7 cellular contexts compared by ENCODE assay signal in genomic region chr14:106349678-106350457, GRCh38.
DNase-seq lines count a peak whose midpoint lies in the region; ATAC-seq and TF ChIP-seq lines count a peak whose summit lies in the region.
"Not testable (repeated sequence)": the region's sequence is repeated elsewhere in the genome, so short reads cannot be mapped to it uniquely, and the experiment has no call there.

No MANE protein-coding gene starts in this region.

- H3K27ac Mint-ChIP-seq in stimulated activated memory B cell treated with anti-CD40 and anti-IgM and Interleukin-4, amounts not matched to agents 10 μg/mL and 1 μg/mL and 100 μg/mL, for 72 hours: peak overlapping the region; percentile 12

- not testable (repeated sequence) for H3K9me3 Mint-ChIP-seq in stimulated activated memory B cell treated with anti-CD40 and anti-IgM and Interleukin-4, amounts not matched to agents 10 μg/mL and 1 μg/mL and 100 μg/mL, for 72 hours

- H3K4me1 Mint-ChIP-seq in stimulated activated memory B cell treated with anti-CD40 and anti-IgM and Interleukin-4, amounts not matched to agents 10 μg/mL and 1 μg/mL and 100 μg/mL, for 72 hours: peaks cover 42% of the 10 kb centered on the region

- peak overlapping the region in 6 of 11 experiments; percentile 8 to 63 (median 44); a peak in 8 of 22 replicates for H3K9ac ChIP-seq in BLaER1 treated with 17β-estradiol and CSF1 and Interleukin-3, amounts not matched to agents 10 nM and 100 nM
- peak overlapping the region; percentile 26; the same call in 1 of the 2 replicates for H3K9ac ChIP-seq in OCI-LY1 (ENCODE audit: low read length)

- DNase-seq in right atrium auricular region (ENCODE audit: low spot score): peak; percentile 50

- not testable (repeated sequence) for H2AFZ ChIP-seq in OCI-LY1 (ENCODE audit: low read length)

- H3K4me1 ChIP-seq in BLaER1 treated with 17β-estradiol and CSF1 and Interleukin-3, amounts not matched to agents 10 nM and 100 nM: peaks cover 13 to 87% (median 53%) of the 10 kb centered on the region in 10 experiments
- peaks cover 82% of the 10 kb centered on the region for H3K4me1 ChIP-seq in OCI-LY1 (ENCODE audit: insufficient read depth, low read length, severe bottlenecking)
- H3K4me1 ChIP-seq in right atrium auricular region: not testable (repeated sequence)

- not testable (repeated sequence) for H3F3A ChIP-seq in OCI-LY1 (ENCODE audit: insufficient read depth, low read length)

- peak overlapping the region in 2 of 10 experiments; percentile 17 to 22; a peak in 3 of 20 replicates for H3K4me3 ChIP-seq in BLaER1 treated with 17β-estradiol and CSF1 and Interleukin-3, amounts not matched to agents 10 nM and 100 nM
- H3K4me3 ChIP-seq in GM08714 (ENCODE audit: low read length) (peak overlapping the region; percentile 33; the same call in 1 of the 2 replicates), OCI-LY1 (ENCODE audit: low read depth, low read length, poor library complexity, severe bottlenecking) (peak overlapping the region; percentile 56)
- not testable (repeated sequence) for H3K4me3 ChIP-seq in right atrium auricular region

- H3K27me3 Mint-ChIP-seq in stimulated activated memory B cell treated with anti-CD40 and anti-IgM and Interleukin-4, amounts not matched to agents 10 μg/mL and 1 μg/mL and 100 μg/mL, for 72 hours: not testable (repeated sequence)

- not testable (repeated sequence) for TF ChIP-seq CTCF in OCI-LY1 (IDR thresholded peaks at IDR 0.05; ENCODE audit: low read length); right atrium auricular region (IDR thresholded peaks at IDR 0.05)

- H3K36me3 Mint-ChIP-seq in stimulated activated memory B cell treated with anti-CD40 and anti-IgM and Interleukin-4, amounts not matched to agents 10 μg/mL and 1 μg/mL and 100 μg/mL, for 72 hours: not testable (repeated sequence)

- H3K9me3 ChIP-seq in BLaER1 treated with 17β-estradiol and CSF1 and Interleukin-3, amounts not matched to agents 10 nM and 100 nM (replicated peaks in 1 of 11); KOPT-K1 (ENCODE audit: insufficient read depth, low read length, poor library complexity, severe bottlenecking); OCI-LY1 (ENCODE audit: low read length); right atrium auricular region: not testable (repeated sequence)

- not testable (repeated sequence) for ATAC-seq in stimulated activated memory B cell treated with anti-CD40 and anti-IgM and Interleukin-4, amounts not matched to agents 10 μg/mL and 1 μg/mL and 100 μg/mL, for 72 hours

- not testable (repeated sequence) for H3K27me3 ChIP-seq in BLaER1 treated with 17β-estradiol and CSF1 and Interleukin-3, amounts not matched to agents 10 nM and 100 nM; OCI-LY1 (ENCODE audit: insufficient read depth, low read length); right atrium auricular region

- H3K27ac ChIP-seq in BLaER1 treated with 17β-estradiol and CSF1 and Interleukin-3, amounts not matched to agents 10 nM and 100 nM: peak overlapping the region in 8 of 11 experiments; percentile 11 to 69 (median 60); a peak in 14 of 22 replicates
- H3K27ac ChIP-seq in KOPT-K1 (ENCODE audit: low read depth, low read length, poor library complexity, severe bottlenecking) (peak overlapping the region; percentile 59), OCI-LY1 (ENCODE audit: low read depth, low read length, poor library complexity, severe bottlenecking) (peak overlapping the region; percentile 75)
- H3K27ac ChIP-seq in right atrium auricular region: not testable (repeated sequence)

- not testable (repeated sequence) for H3K9me2 ChIP-seq in OCI-LY1 (ENCODE audit: low read depth, low read length)

- H4K20me1 ChIP-seq in BLaER1 treated with 17β-estradiol and CSF1 and Interleukin-3, amounts not matched to agents 10 nM and 100 nM; OCI-LY1 (ENCODE audit: insufficient read depth, low read length): not testable (repeated sequence)

- not testable (repeated sequence) for H3K79me2 ChIP-seq in OCI-LY1 (ENCODE audit: insufficient read depth, low read length)

- peak; percentile 78 for TF ChIP-seq POLR2A in Raji (IDR thresholded peaks at IDR 0.05; ENCODE audit: insufficient read depth, low read depth, low read length)

- peak overlapping the region; percentile 71 for H3K4me3 Mint-ChIP-seq in stimulated activated memory B cell treated with anti-CD40 and anti-IgM and Interleukin-4, amounts not matched to agents 10 μg/mL and 1 μg/mL and 100 μg/mL, for 72 hours

- H3K36me3 ChIP-seq in BLaER1 treated with 17β-estradiol and CSF1 and Interleukin-3, amounts not matched to agents 10 nM and 100 nM; KOPT-K1 (ENCODE audit: insufficient read depth, low read length); right atrium auricular region: not testable (repeated sequence)
- peaks cover 23% of the 10 kb centered on the region; the same call in 1 of the 2 replicates for H3K36me3 ChIP-seq in OCI-LY1 (ENCODE audit: insufficient read depth, low read length)

- H3K4me2 ChIP-seq in BLaER1 treated with 17β-estradiol and CSF1 and Interleukin-3, amounts not matched to agents 10 nM and 100 nM: peak overlapping the region; percentile 51 to 82 (median 72)
- H3K4me2 ChIP-seq in OCI-LY1 (ENCODE audit: low read length): peak overlapping the region; percentile 45; the same call in 1 of the 2 replicates
